Comparison of ENCODE assay signal across 20 cellular contexts in the genomic region with DNA sequence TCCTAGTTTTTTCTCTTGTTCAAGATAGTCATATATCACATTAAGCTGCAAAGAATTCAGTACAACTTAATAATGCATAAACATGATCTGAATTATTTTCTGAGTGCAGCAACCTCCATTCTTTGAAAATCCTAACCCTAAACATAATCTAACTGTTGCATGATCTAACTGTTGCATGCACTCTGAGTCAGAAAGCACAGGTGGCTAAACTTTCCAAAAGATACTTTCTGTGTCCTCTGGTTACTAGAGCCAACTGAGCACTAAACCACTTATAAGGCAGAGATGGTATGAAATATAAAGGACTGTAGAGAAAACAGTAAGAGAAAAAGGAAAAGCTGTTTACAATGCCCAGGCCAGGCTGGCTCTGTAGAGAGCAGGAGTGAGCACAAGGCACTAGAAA.
DNase-seq lines count a peak whose midpoint lies in the region; TF ChIP-seq lines count a peak whose summit lies in the region.
"Had no signal": no experiment of that assay in that cellular context is flagged by ENCODE, and none has a peak within 500 bp of the region (broad histone marks: within the 10 kb centered on the region; RNA-seq: fewer than 3 reads in every experiment).

No MANE protein-coding gene starts in this region.

- peaks cover 50% of the 10 kb centered on the region for H3K36me3 Mint-ChIP-seq in T-helper 1 cell treated with Interleukin-12 subunit alpha and Interleukin-12 subunit beta and Interleukin-4 antibody, amounts not matched to agents 30 μg/mL and 1 μg/mL, for 36 hours (ENCODE audit: low read depth)
- H3K36me3 Mint-ChIP-seq in nephron (ENCODE audit: low read depth), result peaks cover 30% of the 10 kb centered on the region

- no peak for TF ChIP-seq CTCF in nephron (IDR thresholded peaks at IDR 0.05; ENCODE audit: unreplicated experiment in 3 of 3)

- H3K27ac Mint-ChIP-seq in T-helper 1 cell treated with Interleukin-12 subunit alpha and Interleukin-12 subunit beta and Interleukin-4 antibody, amounts not matched to agents 30 μg/mL and 1 μg/mL, for 36 hours, result peak overlapping the region; percentile 58
- peak overlapping the region; percentile 5 to 71 (median 33) for H3K27ac Mint-ChIP-seq in nephron
- H3K27ac Mint-ChIP-seq: B cell; dendritic cell treated with granulocyte-macrophage colony-stimulating factor and Interleukin-4, amounts not matched to agents 40 ng/mL and 50 ng/mL, for 4 days had no signal

- DNase-seq in T-helper 1 cell (no peak), adipocyte (ENCODE audit: low read depth) (peak; percentile 28), putamen (ENCODE audit: low spot score) (no peak), GDM1 (lab: John Stamatoyannopoulos, UW) (no peak)
- no peak for DNase-seq in activated CD4-positive, CD25-positive, alpha-beta regulatory T cell (lab: John Stamatoyannopoulos, UW)
- DNase-seq: activated gamma-delta T cell; brain microvascular endothelial cell; DMS 273 treated with DMSO at 0.1 percent for 48 hours; gastrocnemius medialis; NCI-H2029; pancreas; stimulated activated CD4-positive, alpha-beta T cell treated with anti-CD3 and anti-CD28 coated beads, Interleukin-2, amount 100 ng/mL, for 48 hours had no signal

- no peaks in the 10 kb centered on the region for H3K27me3 ChIP-seq in adipocyte (replicated peaks; ENCODE audit: control insufficient read depth, insufficient read depth, low read length)
- H3K27me3 ChIP-seq: brain microvascular endothelial cell, pancreas had no signal

- no peaks in the 10 kb centered on the region for H3K27me3 Mint-ChIP-seq in T-helper 1 cell treated with Interleukin-12 subunit alpha and Interleukin-12 subunit beta and Interleukin-4 antibody, amounts not matched to agents 30 μg/mL and 1 μg/mL, for 36 hours (ENCODE audit: low read depth)
- H3K27me3 Mint-ChIP-seq in nephron (ENCODE audit: low read depth), result no peaks in the 10 kb centered on the region
- H3K27me3 Mint-ChIP-seq: B cell; dendritic cell treated with granulocyte-macrophage colony-stimulating factor and Interleukin-4, amounts not matched to agents 40 ng/mL and 50 ng/mL, for 4 days had no signal

- H3K36me3 ChIP-seq in KOPT-K1 (ENCODE audit: insufficient read depth, low read length) (peaks cover 100% of the 10 kb centered on the region), adipocyte (ENCODE audit: control insufficient read depth, insufficient read depth, low read length, severe bottlenecking) (peaks cover 34% of the 10 kb centered on the region)
- H3K36me3 ChIP-seq: gastrocnemius medialis had no signal

- H3K9me3 Mint-ChIP-seq in T-helper 1 cell treated with Interleukin-12 subunit alpha and Interleukin-12 subunit beta and Interleukin-4 antibody, amounts not matched to agents 30 μg/mL and 1 μg/mL, for 36 hours, result no peaks in the 10 kb centered on the region
- no peaks in the 10 kb centered on the region for H3K9me3 Mint-ChIP-seq in nephron
- H3K9me3 Mint-ChIP-seq: dendritic cell treated with granulocyte-macrophage colony-stimulating factor and Interleukin-4, amounts not matched to agents 40 ng/mL and 50 ng/mL, for 4 days had no signal

- H3K4me1 Mint-ChIP-seq in T-helper 1 cell treated with Interleukin-12 subunit alpha and Interleukin-12 subunit beta and Interleukin-4 antibody, amounts not matched to agents 30 μg/mL and 1 μg/mL, for 36 hours (ENCODE audit: low read depth), result peaks cover 31% of the 10 kb centered on the region
- peaks cover 33% of the 10 kb centered on the region for H3K4me1 Mint-ChIP-seq in nephron
- H3K4me1 Mint-ChIP-seq: B cell had no signal

- peak overlapping the region; percentile 35 for H3K27ac ChIP-seq in KOPT-K1 (ENCODE audit: low read depth, low read length, poor library complexity, severe bottlenecking)
- H3K27ac ChIP-seq: 22Rv1, gastrocnemius medialis, pancreas, RWPE1 had no signal

- no peaks in the 10 kb centered on the region for H3K9me3 ChIP-seq in KOPT-K1 (ENCODE audit: insufficient read depth, low read length, poor library complexity, severe bottlenecking)
- H3K9me3 ChIP-seq in adipocyte (ENCODE audit: control insufficient read depth, low read length), result no peaks in the 10 kb centered on the region
- H3K9me3 ChIP-seq: gastrocnemius medialis, pancreas had no signal

- peak overlapping the region; percentile 56 for H3K4me3 ChIP-seq in adipocyte (ENCODE audit: low read length)
- H3K4me3 ChIP-seq: gastrocnemius medialis, GM12878, pancreas had no signal

- H3K9ac ChIP-seq in adipocyte (ENCODE audit: low read length), result peak overlapping the region; percentile 63

- peaks cover 34% of the 10 kb centered on the region for H3K4me1 ChIP-seq in adipocyte (ENCODE audit: control insufficient read depth, insufficient read depth, low read length)
- H3K4me1 ChIP-seq: gastrocnemius medialis, pancreas had no signal

- H3K4me3 Mint-ChIP-seq in T-helper 1 cell treated with Interleukin-12 subunit alpha and Interleukin-12 subunit beta and Interleukin-4 antibody, amounts not matched to agents 30 μg/mL and 1 μg/mL, for 36 hours, result no peak overlapping the region
- H3K4me3 Mint-ChIP-seq in nephron, result no peak overlapping the region
- H3K4me3 Mint-ChIP-seq: B cell; dendritic cell treated with granulocyte-macrophage colony-stimulating factor and Interleukin-4, amounts not matched to agents 40 ng/mL and 50 ng/mL, for 4 days had no signal
